16 cellular contexts compared by ENCODE assay signal in the genomic region with DNA sequence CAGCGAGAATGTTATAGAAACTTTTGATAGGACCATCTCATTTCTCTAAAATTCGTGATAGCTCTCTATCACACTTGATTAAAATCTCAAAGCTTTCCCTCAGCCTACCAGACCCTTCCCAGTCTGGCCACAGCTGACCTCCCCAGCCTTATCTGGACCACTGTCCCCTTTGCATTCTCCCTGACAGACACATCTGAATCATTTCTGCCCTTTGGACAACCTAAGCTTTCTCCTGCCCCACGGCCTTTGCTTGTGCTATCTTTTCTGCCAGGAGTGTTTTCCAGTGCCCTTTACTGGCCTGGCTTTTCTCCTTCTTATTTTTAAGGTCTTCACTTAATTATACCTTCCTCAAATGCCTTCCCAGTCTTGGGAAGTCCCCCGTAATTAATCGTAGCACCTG. TPM values are rescaled to one million over a fixed set of nuclear protein-coding genes. Genes with fewer than 3 reads are reported as not detected.
A peak's percentile ranks its signal among the peaks of the same experiment; 100 is the strongest.
DNase-seq lines count a peak whose midpoint lies in the region; ATAC-seq, FAIRE-seq and TF ChIP-seq lines count a peak whose summit lies in the region.
"Had no signal": no experiment of that assay in that cellular context is flagged by ENCODE, and none has a peak within 500 bp of the region (broad histone marks: within the 10 kb centered on the region; RNA-seq: fewer than 3 reads in every experiment).

No MANE protein-coding gene starts in this region.

- no peak for TF ChIP-seq CTCF in OCI-LY3 (IDR thresholded peaks at IDR 0.05; ENCODE audit: low read depth, low read length)
- TF ChIP-seq CTCF in endothelial cell (IDR thresholded peaks at IDR 0.05; ENCODE audit: unreplicated experiment), result no peak
- TF ChIP-seq CTCF in neural crest cell (conservative IDR thresholded peaks at IDR 0.05), result no peak
- TF ChIP-seq CTCF in D721Med (IDR thresholded peaks at IDR 0.05; ENCODE audit: insufficient read depth, missing control alignments), result no peak

- H3K4me3 Mint-ChIP-seq in T-helper 1 cell treated with Interleukin-12 subunit alpha and Interleukin-12 subunit beta and Interleukin-4 antibody, amounts not matched to agents 30 μg/mL and 1 μg/mL, for 36 hours, result peak overlapping the region; percentile 33
- peak overlapping the region; percentile 40 for H3K4me3 Mint-ChIP-seq in endothelial cell (ENCODE audit: unreplicated experiment)
- peak overlapping the region; percentile 91 for H3K4me3 Mint-ChIP-seq in neural crest cell

- no peaks in the 10 kb centered on the region for H3K9me3 Mint-ChIP-seq in T-helper 1 cell treated with Interleukin-12 subunit alpha and Interleukin-12 subunit beta and Interleukin-4 antibody, amounts not matched to agents 30 μg/mL and 1 μg/mL, for 36 hours
- no peaks in the 10 kb centered on the region for H3K9me3 Mint-ChIP-seq in endothelial cell (ENCODE audit: unreplicated experiment)
- no peaks in the 10 kb centered on the region for H3K9me3 Mint-ChIP-seq in neural crest cell

- H3K27ac Mint-ChIP-seq in T-helper 1 cell treated with Interleukin-12 subunit alpha and Interleukin-12 subunit beta and Interleukin-4 antibody, amounts not matched to agents 30 μg/mL and 1 μg/mL, for 36 hours, result no peak overlapping the region
- H3K27ac Mint-ChIP-seq in endothelial cell (ENCODE audit: unreplicated experiment) (no peak overlapping the region), neural crest cell (ENCODE audit: unreplicated experiment) (no peak overlapping the region)

- no peaks in the 10 kb centered on the region for H4K20me1 ChIP-seq in OCI-LY3 (ENCODE audit: insufficient read depth, low read length)

- H3K4me2 ChIP-seq in OCI-LY3 (ENCODE audit: low read length), result peak overlapping the region; percentile 56

- no peak overlapping the region for H2AFZ ChIP-seq in OCI-LY3 (ENCODE audit: low read depth, low read length)

- no peak for ATAC-seq in HG03354 (IDR thresholded peaks at IDR 0.05; ENCODE audit: poor library complexity, severe bottlenecking, unreplicated experiment)
- no peak for ATAC-seq in HG02588 (IDR thresholded peaks at IDR 0.05; ENCODE audit: unreplicated experiment)
- ATAC-seq: right cardiac atrium had no signal

- H3K36me3 Mint-ChIP-seq in T-helper 1 cell treated with Interleukin-12 subunit alpha and Interleukin-12 subunit beta and Interleukin-4 antibody, amounts not matched to agents 30 μg/mL and 1 μg/mL, for 36 hours (ENCODE audit: low read depth), result peaks cover 10% of the 10 kb centered on the region
- H3K36me3 Mint-ChIP-seq in endothelial cell (ENCODE audit: low read depth, unreplicated experiment) (peaks cover 3% of the 10 kb centered on the region), neural crest cell (ENCODE audit: low read depth) (peaks cover 3% of the 10 kb centered on the region)

- peaks cover 41% of the 10 kb centered on the region for H3K27me3 ChIP-seq in OCI-LY3 (ENCODE audit: low read depth, low read length)

- DNase-seq in T-helper 1 cell, result no peak
- no peak for DNase-seq in endothelial cell (ENCODE audit: low spot score)
- no peak for DNase-seq in neural crest cell (ENCODE audit: low read depth, low spot score)
- DNase-seq in D721Med (ENCODE audit: insufficient read length, low spot score), result no peak
- DNase-seq: activated CD4-positive, alpha-beta T cell treated with anti-CD3 and anti-CD28 coated beads, Interleukin-2, amount 50 U/mL, for 1 hour; activated gamma-delta T cell treated with Interleukin-2 at 50 U/mL for 16 hours; BE2C; NCI-H1436 treated with DMSO at 0.1 percent for 48 hours; NCI-H524; right cardiac atrium; stimulated activated CD4-positive, alpha-beta T cell treated with anti-CD3 and anti-CD28 coated beads, Interleukin-15, amount 100 ng/mL, for 24 hours had no signal

- peaks cover 16% of the 10 kb centered on the region for H3K27me3 Mint-ChIP-seq in T-helper 1 cell treated with Interleukin-12 subunit alpha and Interleukin-12 subunit beta and Interleukin-4 antibody, amounts not matched to agents 30 μg/mL and 1 μg/mL, for 36 hours (ENCODE audit: low read depth)
- H3K27me3 Mint-ChIP-seq in endothelial cell (ENCODE audit: unreplicated experiment) (peaks cover 11% of the 10 kb centered on the region), neural crest cell (ENCODE audit: low read depth) (peaks cover 7% of the 10 kb centered on the region)

- no peaks in the 10 kb centered on the region for H3K9me3 ChIP-seq in OCI-LY3 (ENCODE audit: insufficient read depth, low read length)
- H3K9me3 ChIP-seq: BE2C had no signal

- H3K4me3 ChIP-seq in OCI-LY3 (ENCODE audit: low read length), result no peak overlapping the region

- no peak overlapping the region for H3K9ac ChIP-seq in OCI-LY3 (ENCODE audit: low read length)

- FAIRE-seq in D721Med (lab: Jason Lieb, UNC), result no peak
- FAIRE-seq: TTC549 had no signal

- peaks cover 15% of the 10 kb centered on the region for H3K4me1 ChIP-seq in OCI-LY3 (ENCODE audit: low read length)
- H3K4me1 ChIP-seq: BE2C had no signal

- peaks cover 26% of the 10 kb centered on the region for H3K4me1 Mint-ChIP-seq in T-helper 1 cell treated with Interleukin-12 subunit alpha and Interleukin-12 subunit beta and Interleukin-4 antibody, amounts not matched to agents 30 μg/mL and 1 μg/mL, for 36 hours (ENCODE audit: low read depth)
- H3K4me1 Mint-ChIP-seq in endothelial cell (ENCODE audit: unreplicated experiment), result peaks cover 14% of the 10 kb centered on the region
- peaks cover 19% of the 10 kb centered on the region for H3K4me1 Mint-ChIP-seq in neural crest cell

- no peaks in the 10 kb centered on the region for H3K36me3 ChIP-seq in OCI-LY3 (replicated peaks; ENCODE audit: low read depth, low read length)
- H3K36me3 ChIP-seq: BE2C had no signal

- H3K27ac ChIP-seq in OCI-LY3 (ENCODE audit: low read length), result no peak overlapping the region

- H3K79me2 ChIP-seq in OCI-LY3 (ENCODE audit: low read length), result no peaks in the 10 kb centered on the region

RNA-seq across cellular contexts. Expression of gene SMOX, which starts 2.7 kb away (rescaled TPM):
- total RNA-seq in endothelial cell (ENCODE audit: unreplicated experiment), result 5.7 TPM
- total RNA-seq in neural crest cell, result 18.3 and 24.3 TPM in 2 replicates

Comparison
In these comparisons a context has a peak if more than half of its experiments do, and no peak if none do; other contexts are left out.
1. H3K4me3 Mint-ChIP-seq: peak in every context shown above with its lines; median percentile 91 in neural crest cell; 40 in endothelial cell; 33 in T-helper 1 cell treated with Interleukin-12 subunit alpha and Interleukin-12 subunit beta and Interleukin-4 antibody, amounts not matched to agents 30 μg/mL and 1 μg/mL, for 36 hours.